In the genomic region with DNA sequence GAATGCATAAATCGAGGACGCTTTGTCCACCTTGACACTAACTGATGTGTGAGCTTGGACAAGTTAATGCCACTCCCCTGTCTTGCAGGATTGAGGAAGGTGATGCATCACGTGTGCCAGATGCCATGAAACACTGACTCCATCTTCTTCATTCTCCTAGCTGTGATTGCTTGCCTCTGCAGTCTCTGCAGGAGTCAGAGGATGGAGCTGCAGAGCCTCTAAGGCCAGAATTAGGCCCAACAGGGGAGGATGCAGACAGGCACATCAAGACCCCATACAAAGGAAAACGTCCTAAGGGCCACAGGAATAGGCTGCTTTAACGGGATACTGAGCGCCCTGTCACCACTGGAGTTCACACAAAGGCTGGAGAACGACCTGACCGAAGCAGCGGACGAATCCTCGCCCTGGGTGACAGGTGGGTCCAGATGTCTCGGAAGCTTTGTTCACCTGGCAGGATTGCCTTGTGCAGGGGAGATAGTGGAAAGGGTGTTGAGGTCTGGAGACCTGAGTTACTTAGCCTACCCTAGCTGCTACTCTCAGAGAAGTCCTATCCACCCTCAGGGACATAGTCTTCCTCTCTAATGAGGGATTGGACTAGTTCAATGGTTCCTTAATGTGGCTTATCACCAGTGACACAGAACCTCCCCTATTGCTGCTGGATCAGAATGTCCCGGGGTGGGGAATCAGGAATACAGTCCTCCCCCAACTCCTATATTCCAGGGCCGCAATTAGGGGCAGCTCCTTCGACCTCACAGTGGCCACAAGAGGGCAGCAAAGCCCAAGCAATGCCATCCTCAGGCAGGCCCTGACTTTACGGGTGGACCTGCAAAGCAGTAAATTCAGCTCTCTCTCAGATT, we compare ENCODE assay signal across 9 cellular contexts. TPM values are rescaled to one million over a fixed set of nuclear protein-coding genes. Genes with fewer than 3 reads are reported as not detected.
DNase-seq lines count a peak whose midpoint lies in the region; ATAC-seq, FAIRE-seq and TF ChIP-seq lines count a peak whose summit lies in the region.
"Had no signal": no experiment of that assay in that cellular context is flagged by ENCODE, and none has a peak within 500 bp of the region (broad histone marks: within the 10 kb centered on the region; RNA-seq: fewer than 3 reads in every experiment).

No MANE protein-coding gene starts in this region.

- H3K9me3 ChIP-seq in AG04450 (ENCODE audit: control insufficient read depth, insufficient read depth, low read length) (no peaks in the 10 kb centered on the region), endothelial cell of umbilical vein (replicated peaks; ENCODE audit: control insufficient read depth, insufficient read depth, low read length) (no peaks in the 10 kb centered on the region)

- no peak overlapping the region for H3K27ac Mint-ChIP-seq in activated CD8-positive, alpha-beta memory T cell treated with anti-CD3 and anti-CD28 coated beads, Interleukin-2, amount 10 ng/mL, durations not matched to agents 7 days and 5 days
- H3K27ac Mint-ChIP-seq in naive B cell, result peak overlapping the region in 2 of 6 donors; percentile 38 to 51

- H3K4me2 ChIP-seq in endothelial cell of umbilical vein (ENCODE audit: insufficient read depth, low read length), result no peak overlapping the region

- no peak overlapping the region for H2AFZ ChIP-seq in endothelial cell of umbilical vein (ENCODE audit: low read depth, low read length)

- dilution Hi-C loops in endothelial cell of umbilical vein (cut with MboI; ENCODE audit: extremely low pct_ligation_motif_present, low sequenced_read_pairs), result no loop called here

- FAIRE-seq in endothelial cell of umbilical vein (lab: Jason Lieb, UNC), result peak; percentile 85

- H3K79me2 ChIP-seq in endothelial cell of umbilical vein (ENCODE audit: control insufficient read depth, insufficient read depth, low read length), result no peaks in the 10 kb centered on the region

- POLR2A ChIA-PET in AG04450 (lab: Yijun Ruan, JAX) (interaction anchor here (0.6 to 0.7 kb wide), 2 partner anchors 174 to 216 kb away, joined by 3 read pairs; no protein-coding TSS in a partner anchor), endothelial cell of umbilical vein (lab: Charles Lee) (no interaction called here)

- DNase-seq in AG04450 (ENCODE audit: low read depth, low spot score) (peak; percentile 48), NOMO-1 treated with DMSO at 0.1 percent for 48 hours (lab: John Stamatoyannopoulos, UW; ENCODE audit: unreplicated experiment) (peak; percentile 23), endothelial cell of umbilical vein (ENCODE audit: low read depth, low spot score) (peak; percentile 69), naive B cell (peak; percentile 40)
- DNase-seq in activated CD8-positive, alpha-beta memory T cell treated with anti-CD3 and anti-CD28 coated beads, Interleukin-2, amount 10 ng/mL, durations not matched to agents 7 days and 5 days, result peak; percentile 80
- peak; percentile 39 to 41 for DNase-seq in stimulated activated CD8-positive, alpha-beta memory T cell treated with anti-CD3 and anti-CD28 coated beads, Interleukin-7, amount 100 ng/mL, for 48 hours (ENCODE audit: extremely low read depth in 1 of 2, low read depth in 1 of 2)

- no peaks in the 10 kb centered on the region for H3K36me3 ChIP-seq in endothelial cell of umbilical vein (ENCODE audit: control insufficient read depth in 2 of 2, extremely low read depth in 1 of 2, insufficient read depth in 2 of 2, low read length in 2 of 2)

- H4K20me1 ChIP-seq in endothelial cell of umbilical vein (replicated peaks; ENCODE audit: control insufficient read depth, extremely low read depth, insufficient read depth, low read length), result no peaks in the 10 kb centered on the region

- H3K4me1 ChIP-seq in endothelial cell of umbilical vein (ENCODE audit: control insufficient read depth, extremely low read depth, insufficient read depth, low read length), result peaks cover 4% of the 10 kb centered on the region

- peak; percentile 89 for TF ChIP-seq CTCF in AG04450 (IDR thresholded peaks at IDR 0.05; ENCODE audit: low read depth, low read length)
- peak; percentile 82 to 91 for TF ChIP-seq CTCF in endothelial cell of umbilical vein (IDR thresholded peaks at IDR 0.05; ENCODE audit: extremely low read depth in 1 of 2, insufficient read depth in 1 of 2, low read depth in 1 of 2, low read length in 2 of 2)

- no peak overlapping the region for H3K4me3 ChIP-seq in AG04450 (ENCODE audit: low read depth, low read length)
- no peak overlapping the region for H3K4me3 ChIP-seq in endothelial cell of umbilical vein (replicated peaks in 1 of 3; ENCODE audit: insufficient read depth in 1 of 3, low read depth in 1 of 3, low read length in 3 of 3)

- H3K27me3 Mint-ChIP-seq in activated CD8-positive, alpha-beta memory T cell treated with anti-CD3 and anti-CD28 coated beads, Interleukin-2, amount 10 ng/mL, durations not matched to agents 7 days and 5 days, result peaks cover 27% of the 10 kb centered on the region
- H3K27me3 Mint-ChIP-seq in naive B cell, result peaks cover 23 to 39% (median 28%) of the 10 kb centered on the region in 3 donors

- no peak overlapping the region for H3K4me3 Mint-ChIP-seq in activated CD8-positive, alpha-beta memory T cell treated with anti-CD3 and anti-CD28 coated beads, Interleukin-2, amount 10 ng/mL, durations not matched to agents 7 days and 5 days
- H3K4me3 Mint-ChIP-seq in naive B cell, result no peak overlapping the region

- intact Hi-C loops in endothelial cell of umbilical vein (cut with micrococcal nuclease), result loop anchor here (1.0 to 5.0 kb wide), 7 partner anchors 31 to 314 kb away; no protein-coding TSS in a partner anchor

- H3K4me1 Mint-ChIP-seq in activated CD8-positive, alpha-beta memory T cell treated with anti-CD3 and anti-CD28 coated beads, Interleukin-2, amount 10 ng/mL, durations not matched to agents 7 days and 5 days, result peaks cover 11% of the 10 kb centered on the region
- peaks cover 4 to 12% (median 11%) of the 10 kb centered on the region in 3 donors for H3K4me1 Mint-ChIP-seq in naive B cell

- BruUV-seq in endothelial cell of umbilical vein (replicated peaks; lab: Mats Ljungman, UMichigan), result no TSS peak

- ATAC-seq in GM18868 (IDR thresholded peaks at IDR 0.05; ENCODE audit: unreplicated experiment) (peak; percentile 80), HG03575 (IDR thresholded peaks at IDR 0.05; ENCODE audit: extremely low read depth, insufficient number of reproducible peaks, low FRiP score, unreplicated experiment) (peak; percentile 69), naive B cell (ENCODE audit: low read depth in 2 of 2) (peak; percentile 58 to 76)
- peak; percentile 84 for ATAC-seq in activated CD8-positive, alpha-beta memory T cell treated with anti-CD3 and anti-CD28 coated beads, Interleukin-2, amount 10 ng/mL, durations not matched to agents 7 days and 5 days

- CTCF ChIA-PET in AG04450 (lab: Charles Lee) (interaction anchor here (0.5 to 6.3 kb wide), 68 partner anchors 9 to 1896 kb away, joined by 3 to 100 read pairs (median 5); a partner anchor contains a TSS), endothelial cell of umbilical vein (lab: Charles Lee) (interaction anchor here (0.6 to 3.6 kb wide), 56 partner anchors 9 to 545 kb away, joined by 3 to 137 read pairs (median 5); no protein-coding TSS in a partner anchor)
- CTCF ChIA-PET in activated CD8-positive, alpha-beta memory T cell treated with anti-CD3 and anti-CD28 coated beads, Interleukin-2, amount 10 ng/mL, durations not matched to agents 7 days and 5 days (lab: Charles Lee), result interaction anchor here (0.7 to 3.3 kb wide), 39 partner anchors 9 to 545 kb away, joined by 3 to 81 read pairs (median 4); a partner anchor contains a TSS

- H3K9me1 ChIP-seq in endothelial cell of umbilical vein (replicated peaks; ENCODE audit: control insufficient read depth, extremely low read depth, insufficient read depth, low read length), result no peaks in the 10 kb centered on the region

- no peak overlapping the region for H3K9ac ChIP-seq in endothelial cell of umbilical vein (replicated peaks; ENCODE audit: extremely low read depth, insufficient read depth, low read length)

- no peak for TF ChIP-seq POLR2A in endothelial cell of umbilical vein (IDR thresholded peaks at IDR 0.05; ENCODE audit: low read depth, low read length)

- H3K9me3 Mint-ChIP-seq in activated CD8-positive, alpha-beta memory T cell treated with anti-CD3 and anti-CD28 coated beads, Interleukin-2, amount 10 ng/mL, durations not matched to agents 7 days and 5 days (ENCODE audit: low read depth), result no peaks in the 10 kb centered on the region
- no peaks in the 10 kb centered on the region for H3K9me3 Mint-ChIP-seq in naive B cell

- H3K27ac ChIP-seq in AG04450 (ENCODE audit: low read depth, low read length) (no peak overlapping the region), endothelial cell of umbilical vein (ENCODE audit: insufficient read depth, low read depth, low read length) (no peak overlapping the region)

- no peaks in the 10 kb centered on the region for H3K27me3 ChIP-seq in AG04450 (ENCODE audit: control insufficient read depth, insufficient read depth, low read length)
- no peaks in the 10 kb centered on the region for H3K27me3 ChIP-seq in endothelial cell of umbilical vein (ENCODE audit: control insufficient read depth in 2 of 2, insufficient read depth in 2 of 2, low read length in 2 of 2)

- H3K36me3 Mint-ChIP-seq in activated CD8-positive, alpha-beta memory T cell treated with anti-CD3 and anti-CD28 coated beads, Interleukin-2, amount 10 ng/mL, durations not matched to agents 7 days and 5 days, result no peaks in the 10 kb centered on the region
- H3K36me3 Mint-ChIP-seq in naive B cell, result no peaks in the 10 kb centered on the region

TF ChIP-seq in endothelial cell of umbilical vein, 7 proteins besides CTCF, POLR2A, EP300 and RAD21:
- TF ChIP-seq FOS (IDR thresholded peaks at IDR 0.05; ENCODE audit: borderline replicate concordance, insufficient read depth, low read length), result no peak
TF ChIP-seq in endothelial cell of umbilical vein: peak in this region for 0.

RNA-seq across cellular contexts. Expression of a gene that starts 32.4 kb away (rescaled TPM):
- polyA plus RNA-seq in AG04450 (2011; rRNA removed), result not detected in 2 replicates
- not detected in 2 replicates for polyA minus RNA-seq in AG04450 (2011; rRNA and poly(A)+ RNA removed)
- total RNA-seq in activated CD8-positive, alpha-beta memory T cell treated with anti-CD3 and anti-CD28 coated beads, Interleukin-2, amount 10 ng/mL, durations not matched to agents 7 days and 5 days, result not detected
- not detected in 2 replicates for total RNA-seq in endothelial cell of umbilical vein
- polyA plus RNA-seq in endothelial cell of umbilical vein, result not detected in 2 replicates
- not detected in 2 replicates for polyA plus RNA-seq in endothelial cell of umbilical vein (2011; cell fraction: cytosol; rRNA removed)
- not detected in 2 replicates for polyA plus RNA-seq in endothelial cell of umbilical vein (2011; cell fraction: nucleus; rRNA removed)
- not detected in 2 replicates for polyA plus RNA-seq in endothelial cell of umbilical vein (2012)
- not detected in 2 replicates for polyA minus RNA-seq in endothelial cell of umbilical vein
- not detected for polyA minus RNA-seq in endothelial cell of umbilical vein (2011; cell fraction: cytosol; rRNA and poly(A)+ RNA removed)
- polyA minus RNA-seq in endothelial cell of umbilical vein (2011; cell fraction: nucleus; rRNA and poly(A)+ RNA removed), result not detected in 2 replicates
- polyA plus RNA-seq in naive B cell (ENCODE audit: low read depth in 6 of 6), result not detected
- polyA plus RNA-seq: thymus had no signal

Comparison
In these comparisons a context has a peak if more than half of its experiments do, and no peak if none do; other contexts are left out.
1. DNase-seq: peak in every context shown above with its lines; median percentile 80 in activated CD8-positive, alpha-beta memory T cell treated with anti-CD3 and anti-CD28 coated beads, Interleukin-2, amount 10 ng/mL, durations not matched to agents 7 days and 5 days; 69 in endothelial cell of umbilical vein; 48 in AG04450; 40 in naive B cell; 40 in stimulated activated CD8-positive, alpha-beta memory T cell treated with anti-CD3 and anti-CD28 coated beads, Interleukin-7, amount 100 ng/mL, for 48 hours; 23 in NOMO-1 treated with DMSO at 0.1 percent for 48 hours.